ENCODE assay signal across 8 cellular contexts in genomic region chr9:127503947-127504886, GRCh38.
DNase-seq lines count a peak whose midpoint lies in the region; ATAC-seq and TF ChIP-seq lines count a peak whose summit lies in the region.

No MANE protein-coding gene starts in this region.

- no peak for DNase-seq in AG04449 (ENCODE audit: low read depth, low spot score)
- DNase-seq in GOT3 (lab: John Stamatoyannopoulos, UW) = peak; percentile 2
- DNase-seq in NCI-H345 (lab: John Stamatoyannopoulos, UW) = peak; percentile 68
- DNase-seq in activated CD4-positive, alpha-beta T cell treated with anti-CD3 and anti-CD28 coated beads for 1 hour = peak; percentile 69
- peak; percentile 65 to 66 for DNase-seq in central memory CD8-positive, alpha-beta T cell (ENCODE audit: low spot score in 2 of 2)
- DNase-seq in left kidney (ENCODE audit: low read depth, low spot score) = peak; percentile 87
- peak; percentile 82 to 84 for DNase-seq in stimulated activated CD4-positive, alpha-beta T cell treated with anti-CD3 and anti-CD28 coated beads, Interleukin-2, amount 100 ng/mL, for 24 hours

- H3K27me3 Mint-ChIP-seq in central memory CD8-positive, alpha-beta T cell = no peaks in the 10 kb centered on the region

- POLR2A ChIA-PET in AG04449 (lab: Yijun Ruan, JAX) = interaction anchor here (1.0 kb wide), 1 partner anchor 53 kb away, joined by 4 read pairs; the partner anchor contains the start of genes LRSAM1 and RPL12

- H3K4me1 Mint-ChIP-seq in central memory CD8-positive, alpha-beta T cell = no peaks in the 10 kb centered on the region

- H3K4me3 Mint-ChIP-seq in central memory CD8-positive, alpha-beta T cell = no peak overlapping the region

- H3K4me3 ChIP-seq in AG04449 (ENCODE audit: low read depth, low read length) = no peak overlapping the region

- no peak overlapping the region for H3K27ac Mint-ChIP-seq in central memory CD8-positive, alpha-beta T cell (ENCODE audit: low read depth)

- H3K9me3 Mint-ChIP-seq in central memory CD8-positive, alpha-beta T cell = no peaks in the 10 kb centered on the region

- H3K36me3 Mint-ChIP-seq in central memory CD8-positive, alpha-beta T cell (ENCODE audit: insufficient read depth) = peaks cover 3% of the 10 kb centered on the region

- peak; percentile 95 for TF ChIP-seq CTCF in AG04449 (IDR thresholded peaks at IDR 0.05; ENCODE audit: insufficient read depth, low read length, missing control alignments)

- CTCF ChIA-PET in AG04449 (lab: Yijun Ruan, JAX) = interaction anchor here (0.6 to 15.1 kb wide), 34 partner anchors 8 to 417 kb away, joined by 3 to 322 read pairs (median 4); partner anchors contain the start of genes CDK9 and TOR2A

- ATAC-seq in central memory CD8-positive, alpha-beta T cell (replicated peaks; ENCODE audit: extremely low read depth, poor library complexity, severe bottlenecking) = no peak
- no peak for ATAC-seq in GM19397 (IDR thresholded peaks at IDR 0.05; ENCODE audit: unreplicated experiment)
